ENCODE assay signal across 21 cellular contexts in the genomic region with DNA sequence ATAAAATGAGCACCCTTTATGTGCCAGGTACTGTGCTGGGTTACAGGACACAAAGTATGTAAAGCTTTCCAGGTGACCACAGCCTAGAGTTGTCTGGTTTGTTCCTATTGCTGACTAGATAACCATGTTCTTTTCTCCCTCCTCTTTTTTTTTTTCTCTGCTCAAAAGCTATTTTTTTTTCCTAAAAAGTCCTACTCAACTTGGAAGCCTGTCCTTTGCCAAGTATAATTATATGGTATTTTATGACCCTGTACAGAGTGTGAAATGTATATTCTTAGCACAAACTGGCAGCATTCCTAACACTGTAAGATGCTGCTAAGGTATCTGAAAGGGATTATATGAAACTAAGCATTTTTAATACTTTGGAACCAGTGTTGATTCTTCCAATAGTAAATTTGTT.
"Had no signal": no experiment of that assay in that cellular context is flagged by ENCODE, and none has a peak within 500 bp of the region (broad histone marks: within the 10 kb centered on the region; RNA-seq: fewer than 3 reads in every experiment).

No MANE protein-coding gene starts in this region.

- H3K27ac ChIP-seq: HL-60, SJSA1 had no signal

- H3K36me3 ChIP-seq: SJSA1 had no signal

- DNase-seq: KBM-7, NCI-H1092, NCI-H1105 treated with DMSO at 0.1 percent for 48 hours, NCI-H1417 treated with DMSO at 0.1 percent for 48 hours, NCI-H146, NCI-H1694 treated with DMSO at 0.1 percent for 48 hours, NCI-H1930, NCI-H2081, NCI-H2107, NCI-H2227 treated with DMSO at 0.1 percent for 48 hours, NCI-H526 treated with DMSO at 0.1 percent for 48 hours, NCI-H774, Right ventricle myocardium superior, RPMI8226, SIG-M5, SK-N-SH, SW 1271 had no signal

- H3K27me3 ChIP-seq: SJSA1 had no signal

- H3K9ac ChIP-seq: SK-N-SH had no signal

- H3K4me3 ChIP-seq: SJSA1 had no signal

- H3K4me2 ChIP-seq: SK-N-SH had no signal

- H3K9me3 ChIP-seq: SJSA1, SK-N-SH had no signal

- FAIRE-seq: HTR-8/SVneo, RCC 7860 had no signal

- H3K4me1 ChIP-seq: SJSA1 had no signal
